Comparison of ENCODE assay signal across 8 cellular contexts in the genomic region with DNA sequence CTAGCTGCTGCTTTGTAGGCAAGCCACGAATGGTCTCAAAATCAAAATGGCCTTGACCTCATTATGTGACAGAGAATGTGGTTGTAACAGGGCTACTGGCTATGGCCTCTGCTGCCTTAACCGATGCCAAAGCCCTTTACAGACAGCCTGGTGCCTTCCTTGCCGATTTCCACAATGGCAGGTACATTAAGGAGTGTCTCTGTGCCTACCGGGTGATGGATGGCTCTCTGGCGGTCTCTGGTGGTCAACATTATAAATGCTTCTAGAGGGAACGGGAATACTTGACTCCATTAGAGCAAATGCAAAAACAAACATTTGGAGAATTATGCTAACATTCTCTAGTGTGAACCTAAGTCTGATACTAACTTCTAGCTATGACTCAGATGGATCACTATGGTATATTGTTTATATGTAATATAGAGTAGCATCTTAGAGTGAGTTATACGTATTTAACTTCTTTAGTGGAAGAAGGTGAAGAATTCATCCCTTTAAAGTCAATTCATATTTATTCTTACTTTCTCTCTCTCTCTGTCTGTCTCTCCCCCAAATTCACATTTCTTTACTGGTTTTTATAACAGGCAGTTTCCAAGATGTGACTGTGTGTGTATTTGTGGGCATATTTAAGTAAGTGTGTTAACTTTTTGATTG. TPM values are rescaled to one million over a fixed set of nuclear protein-coding genes. Genes with fewer than 3 reads are reported as not detected.
A peak's percentile ranks its signal among the peaks of the same experiment; 100 is the strongest.
DNase-seq lines count a peak whose midpoint lies in the region; ATAC-seq, FAIRE-seq and TF ChIP-seq lines count a peak whose summit lies in the region.

No MANE protein-coding gene starts in this region.

- H3K36me3 ChIP-seq in bronchial epithelial cell (ENCODE audit: control insufficient read depth, insufficient read depth, low read length) (no peaks in the 10 kb centered on the region), kidney epithelial cell (ENCODE audit: control insufficient read depth, insufficient read depth, low read length) (no peaks in the 10 kb centered on the region)

- TF ChIP-seq CTCF in WI38 (IDR thresholded peaks at IDR 0.05; ENCODE audit: low read depth, low read length) (peak; percentile 70), bronchial epithelial cell (IDR thresholded peaks at IDR 0.05; ENCODE audit: insufficient read depth, low read length, severe bottlenecking) (peak; percentile 82), kidney epithelial cell (IDR thresholded peaks at IDR 0.05; ENCODE audit: insufficient read depth, low read length, poor library complexity, severe bottlenecking) (peak; percentile 80)

- H3K27me3 ChIP-seq in bronchial epithelial cell (ENCODE audit: control insufficient read depth, insufficient read depth, low read length) (no peaks in the 10 kb centered on the region), kidney epithelial cell (ENCODE audit: control insufficient read depth, insufficient read depth, low read length) (no peaks in the 10 kb centered on the region)

- ATAC-seq in GM18499 (IDR thresholded peaks at IDR 0.05; ENCODE audit: insufficient read depth, unreplicated experiment) (peak; percentile 77), HG02943 (IDR thresholded peaks at IDR 0.05; ENCODE audit: low read depth, unreplicated experiment) (peak; percentile 90)

- FAIRE-seq in A204.1 (lab: Jason Lieb, UNC), result peak; percentile 82
- no peak for FAIRE-seq in bronchial epithelial cell (lab: Jason Lieb, UNC)

- DNase-seq in NCI-H2029 (lab: John Stamatoyannopoulos, UW) (peak; percentile 56), bronchial epithelial cell (ENCODE audit: low read depth) (peak; percentile 70), kidney epithelial cell (ENCODE audit: low read depth) (peak; percentile 5)
- peak; percentile 63 to 71 for DNase-seq in stimulated activated CD4-positive, alpha-beta T cell treated with anti-CD3 and anti-CD28 coated beads, Interleukin-2, amount 100 ng/mL, for 24 hours

- H3K4me3 ChIP-seq in WI38 (ENCODE audit: low read depth, low read length) (no peak overlapping the region), bronchial epithelial cell (ENCODE audit: low read depth, low read length) (no peak overlapping the region), kidney epithelial cell (ENCODE audit: low read depth, low read length) (no peak overlapping the region)

RNA-seq across cellular contexts. Expression of a gene that starts 52.5 kb away (rescaled TPM):
- total RNA-seq in bronchial epithelial cell (3,055 and 5,354 TPM in 2 replicates), kidney epithelial cell (4,807 and 5,097 TPM in 2 replicates)

Comparison
In these comparisons a context has a peak if more than half of its experiments do, and no peak if none do; other contexts are left out.
1. DNase-seq: peak in every context shown above with its lines; median percentile 70 in bronchial epithelial cell; 67 in stimulated activated CD4-positive, alpha-beta T cell treated with anti-CD3 and anti-CD28 coated beads, Interleukin-2, amount 100 ng/mL, for 24 hours; 56 in NCI-H2029; 5 in kidney epithelial cell.